ENCODE assay signal across 13 cellular contexts in the genomic region with DNA sequence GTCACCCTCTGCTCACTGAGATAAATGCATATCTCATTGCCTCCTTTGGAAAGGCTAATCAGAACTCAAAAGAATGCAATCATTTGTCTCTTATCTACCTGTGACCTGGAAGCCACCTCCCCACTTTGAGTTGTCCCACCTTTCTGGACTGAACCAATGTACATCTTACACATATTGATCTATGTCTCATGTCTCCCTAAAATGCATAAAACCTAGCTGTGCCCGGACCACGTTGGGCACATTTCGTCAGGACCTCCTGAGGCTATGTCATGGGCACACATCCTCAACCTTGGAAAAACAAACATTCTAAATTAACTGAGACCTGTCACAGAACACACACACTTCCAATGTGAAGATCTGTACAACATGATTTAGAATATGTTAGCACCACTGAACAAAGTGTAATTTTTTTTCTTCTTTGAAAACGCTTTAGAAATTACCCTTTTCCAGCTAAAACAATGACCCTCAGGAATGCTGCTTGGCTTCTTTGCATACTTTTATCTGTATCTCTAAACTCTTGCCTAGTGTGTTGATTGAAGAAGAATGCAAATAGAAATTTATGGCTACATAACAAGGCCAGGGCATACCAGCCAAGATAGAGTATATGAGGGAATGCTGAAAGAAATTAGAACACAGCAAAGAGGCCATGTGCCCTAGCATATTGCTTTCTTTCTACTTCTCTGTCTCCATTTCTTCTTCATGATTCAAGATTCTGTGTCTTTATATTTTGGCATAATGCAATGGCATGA.
A peak's percentile ranks its signal among the peaks of the same experiment; 100 is the strongest.
DNase-seq lines count a peak whose midpoint lies in the region; ATAC-seq, FAIRE-seq and TF ChIP-seq lines count a peak whose summit lies in the region.
"Had no signal": no experiment of that assay in that cellular context is flagged by ENCODE, and none has a peak within 500 bp of the region (broad histone marks: within the 10 kb centered on the region; RNA-seq: fewer than 3 reads in every experiment).

No MANE protein-coding gene starts in this region.

- peak overlapping the region; percentile 48 for H3K9ac ChIP-seq in adipocyte (ENCODE audit: low read length)

- H3K27ac Mint-ChIP-seq in activated naive CD8-positive, alpha-beta T cell treated with anti-CD3 and anti-CD28 coated beads, Interleukin-2, amount 50 U/mL, for 24 hours: no peak overlapping the region

- H3K27me3 ChIP-seq in adipocyte (replicated peaks; ENCODE audit: control insufficient read depth, insufficient read depth, low read length) (no peaks in the 10 kb centered on the region), stomach (no peaks in the 10 kb centered on the region)

- TF ChIP-seq POLR2A in H54 (IDR thresholded peaks at IDR 0.05; ENCODE audit: low read depth, low read length) (no peak), stomach (IDR thresholded peaks at IDR 0.05) (no peak)

- H3K9me3 ChIP-seq in adipocyte (ENCODE audit: control insufficient read depth, low read length) (no peaks in the 10 kb centered on the region), stomach (no peaks in the 10 kb centered on the region)

- peak; percentile 71 for FAIRE-seq in H54 (lab: Jason Lieb, UNC)

- DNase-seq in H54 (ENCODE audit: insufficient read length, low spot score) (no peak), adipocyte (ENCODE audit: low read depth) (peak; percentile 58), kidney glomerular epithelial cell (lab: John Stamatoyannopoulos, UW) (peak; percentile 27), stomach (no peak), HT-29 (ENCODE audit: low spot score) (no peak)
- DNase-seq in stimulated activated CD4-positive, alpha-beta T cell treated with anti-CD3 and anti-CD28 coated beads, Interleukin-15, amount 100 ng/mL, for 24 hours: no peak
- no peak for DNase-seq in activated naive CD8-positive, alpha-beta T cell treated with anti-CD3 and anti-CD28 coated beads, Interleukin-2, amount 50 U/mL, for 24 hours
- DNase-seq: activated naive CD4-positive, alpha-beta T cell treated with anti-CD3 and anti-CD28 coated beads, Interleukin-2, amount 50 U/mL, for 16 hours; COR-L47; Kasumi-1; NCI-H2081; SIG-M5 had no signal

- H3K4me3 Mint-ChIP-seq in activated naive CD8-positive, alpha-beta T cell treated with anti-CD3 and anti-CD28 coated beads, Interleukin-2, amount 50 U/mL, for 24 hours: no peak overlapping the region
- H3K4me3 Mint-ChIP-seq: central memory CD8-positive, alpha-beta T cell had no signal

- H3K4me1 Mint-ChIP-seq in activated naive CD8-positive, alpha-beta T cell treated with anti-CD3 and anti-CD28 coated beads, Interleukin-2, amount 50 U/mL, for 24 hours: peaks cover 3% of the 10 kb centered on the region
- H3K4me1 Mint-ChIP-seq: central memory CD8-positive, alpha-beta T cell had no signal

- no peak for TF ChIP-seq EP300 in stomach (IDR thresholded peaks at IDR 0.05)

- TF ChIP-seq CTCF in stomach (IDR thresholded peaks at IDR 0.05): no peak

- no peaks in the 10 kb centered on the region for H3K36me3 Mint-ChIP-seq in activated naive CD8-positive, alpha-beta T cell treated with anti-CD3 and anti-CD28 coated beads, Interleukin-2, amount 50 U/mL, for 24 hours (ENCODE audit: low read depth)

- no peak for ATAC-seq in activated naive CD8-positive, alpha-beta T cell treated with anti-CD3 and anti-CD28 coated beads, Interleukin-2, amount 50 U/mL, for 24 hours

- H3K4me1 ChIP-seq in adipocyte (ENCODE audit: control insufficient read depth, insufficient read depth, low read length): peaks cover 70% of the 10 kb centered on the region
- peaks cover 32 to 85% (median 60%) of the 10 kb centered on the region in 4 donors for H3K4me1 ChIP-seq in stomach

- H3K27me3 Mint-ChIP-seq in activated naive CD8-positive, alpha-beta T cell treated with anti-CD3 and anti-CD28 coated beads, Interleukin-2, amount 50 U/mL, for 24 hours: no peaks in the 10 kb centered on the region
- H3K27me3 Mint-ChIP-seq: central memory CD8-positive, alpha-beta T cell had no signal

- intact Hi-C loops in stomach (cut with DNase I; ENCODE audit: low total_unique reads): no loop called here

- H3K36me3 ChIP-seq in adipocyte (ENCODE audit: control insufficient read depth, insufficient read depth, low read length, severe bottlenecking) (no peaks in the 10 kb centered on the region), stomach (no peaks in the 10 kb centered on the region)

- no peak overlapping the region for H3K4me3 ChIP-seq in adipocyte (ENCODE audit: low read length)
- H3K4me3 ChIP-seq in stomach: no peak overlapping the region

- no peaks in the 10 kb centered on the region for H3K9me3 Mint-ChIP-seq in activated naive CD8-positive, alpha-beta T cell treated with anti-CD3 and anti-CD28 coated beads, Interleukin-2, amount 50 U/mL, for 24 hours
- H3K9me3 Mint-ChIP-seq: central memory CD8-positive, alpha-beta T cell had no signal

- WGBS in stomach, 5 donors: 21 to 65% (median 40%) methylated on average over 4 of the region's 4 CpGs

- H3K27ac ChIP-seq in stomach: peak overlapping the region; percentile 58 to 74 (median 65)

Comparison
In these comparisons a context has a peak if more than half of its experiments do, and no peak if none do; other contexts are left out.
1. DNase-seq: peak in adipocyte (single experiment) and kidney glomerular epithelial cell (single experiment); none in H54 (single experiment), stomach (single experiment), stimulated activated CD4-positive, alpha-beta T cell treated with anti-CD3 and anti-CD28 coated beads, Interleukin-15, amount 100 ng/mL, for 24 hours (single experiment), HT-29 (single experiment) and activated naive CD8-positive, alpha-beta T cell treated with anti-CD3 and anti-CD28 coated beads, Interleukin-2, amount 50 U/mL, for 24 hours (single experiment).